ENCODE assay signal across 8 cellular contexts in genomic region chr1:153945795-153946621, GRCh38. TPM values are rescaled to one million over a fixed set of nuclear protein-coding genes. Genes with fewer than 3 reads are reported as not detected.
DNase-seq lines count a peak whose midpoint lies in the region; ATAC-seq and TF ChIP-seq lines count a peak whose summit lies in the region.

No MANE protein-coding gene starts in this region.

- CTCF ChIA-PET in Panc1 (lab: Charles Lee) = interaction anchor here (0.5 to 1.1 kb wide), 8 partner anchors 21 to 1304 kb away, joined by 4 to 12 read pairs (median 6); partner anchors contain the start of gene GATAD2B

- peak; percentile 71 for ATAC-seq in HG03432 (IDR thresholded peaks at IDR 0.05; ENCODE audit: unreplicated experiment)
- peak; percentile 83 for ATAC-seq in Panc1

- H3K4me3 ChIP-seq in Panc1 (ENCODE audit: low read depth in 2 of 2, low read length in 2 of 2) (peak overlapping the region; percentile 77 to 78), neuron (ENCODE audit: low read length) (peak overlapping the region; percentile 63)

- peak overlapping the region; percentile 89 for H2AFZ ChIP-seq in neuron (ENCODE audit: low read depth, low read length)

- H3K27ac ChIP-seq in Panc1 (ENCODE audit: low read length) = peak overlapping the region; percentile 78

- TF ChIP-seq CTCF in Panc1 (IDR thresholded peaks at IDR 0.05) = no peak

- H3K27me3 ChIP-seq in Panc1 (ENCODE audit: control insufficient read depth, insufficient read depth, low read length) (no peaks in the 10 kb centered on the region), neuron (ENCODE audit: insufficient read depth, low read length) (no peaks in the 10 kb centered on the region)

- H3K9me3 ChIP-seq in Panc1 (ENCODE audit: control insufficient read depth, insufficient read depth, low read depth, low read length) = no peaks in the 10 kb centered on the region
- no peaks in the 10 kb centered on the region for H3K9me3 ChIP-seq in neuron (ENCODE audit: low read length)

- in situ Hi-C loops in Panc1 (cut with HindIII; ENCODE audit: low pct_unique_long_range_greater_than_20kb, low sequenced_read_pairs) = no loop called here

- DNase-seq in CD1c-positive myeloid dendritic cell (ENCODE audit: extremely low spot score) (peak; percentile 97), GM19240 (ENCODE audit: insufficient read length, low spot score) (peak; percentile 91), Panc1 (ENCODE audit: low read depth, low spot score) (no peak), fibroblast of the conjunctiva (ENCODE audit: low read depth) (peak; percentile 42), superior temporal gyrus (ENCODE audit: extremely low spot score) (peak; percentile 69)
- peak; percentile 58 for DNase-seq in activated T-helper 9 cell treated with anti-CD3 and anti-CD28 coated beads, Interleukin-2, amount 50 U/mL, for 16 hours (ENCODE audit: low read depth)

- BruUV-seq in Panc1 (replicated peaks; lab: Mats Ljungman, UMichigan) = no TSS peak

- H3K4me1 ChIP-seq in Panc1 (ENCODE audit: control insufficient read depth, insufficient read depth, low read length) (peaks cover 14% of the 10 kb centered on the region), neuron (ENCODE audit: insufficient read depth, low read length) (peaks cover 16% of the 10 kb centered on the region)

- intact Hi-C loops in Panc1 (cut with micrococcal nuclease; ENCODE audit: unreplicated experiment) = no loop called here

- POLR2A ChIA-PET in Panc1 (lab: Charles Lee) = interaction anchor here (0.6 to 0.7 kb wide), 2 partner anchors 13 to 51 kb away, joined by 3 to 8 read pairs; no protein-coding TSS in a partner anchor

- H3K36me3 ChIP-seq in Panc1 (ENCODE audit: control insufficient read depth, insufficient read depth, low read length) (no peaks in the 10 kb centered on the region; the same call in none of the 2 replicates), neuron (ENCODE audit: insufficient read depth, low read length) (peaks cover 61% of the 10 kb centered on the region)

RNA-seq across cellular contexts. Expression of gene DENND4B, which starts 0.5 kb away (rescaled TPM):
- total RNA-seq in Panc1 (2021; ENCODE audit: unreplicated experiment) = 56.2 TPM
- polyA plus RNA-seq in Panc1 (2012; ENCODE audit: insufficient read length) = 57.3 TPM

RNA-seq across cellular contexts. Expression of gene CRTC2, which starts 12.4 kb away (rescaled TPM):
- 39.3 TPM for total RNA-seq in Panc1 (2021; ENCODE audit: unreplicated experiment)
- polyA plus RNA-seq in Panc1 (2012; ENCODE audit: insufficient read length) = 47.6 TPM

RNA-seq across cellular contexts. Expression of gene SLC39A1, which starts 17.3 kb away (rescaled TPM):
- total RNA-seq in Panc1 (2021; ENCODE audit: unreplicated experiment) = 158 TPM
- 185 TPM for polyA plus RNA-seq in Panc1 (2012; ENCODE audit: insufficient read length)

RNA-seq across cellular contexts. Expression of gene CREB3L4, which starts 21.7 kb away (rescaled TPM):
- 12.3 TPM for total RNA-seq in Panc1 (2021; ENCODE audit: unreplicated experiment)
- 14.8 TPM for polyA plus RNA-seq in Panc1 (2012; ENCODE audit: insufficient read length)

RNA-seq across cellular contexts. Expression of gene GATAD2B, which starts 23.2 kb away (rescaled TPM):
- 47.2 TPM for total RNA-seq in Panc1 (2021; ENCODE audit: unreplicated experiment)
- polyA plus RNA-seq in Panc1 (2012; ENCODE audit: insufficient read length) = 10.9 TPM
